Comparison of ENCODE assay signal across 8 cellular contexts in genomic region chr3:33884204-33884561, GRCh38.
A peak's percentile ranks its signal among the peaks of the same experiment; 100 is the strongest.
DNase-seq lines count a peak whose midpoint lies in the region; ATAC-seq, FAIRE-seq and TF ChIP-seq lines count a peak whose summit lies in the region.

No MANE protein-coding gene starts in this region.

- peak; percentile 11 to 45 for DNase-seq in NCI-H526 (lab: John Stamatoyannopoulos, UW)
- no peak for DNase-seq in NCI-H526 treated with DMSO at 0.1 percent for 48 hours (lab: John Stamatoyannopoulos, UW)
- DNase-seq in NCI-H146 treated with DMSO at 0.1 percent for 48 hours (lab: John Stamatoyannopoulos, UW; ENCODE audit: unreplicated experiment) = peak; percentile 1
- peak; percentile 59 for DNase-seq in fibroblast of mammary gland (ENCODE audit: low read depth)
- DNase-seq in RKO (ENCODE audit: low spot score) = no peak
- no peak for DNase-seq in GM12891 (ENCODE audit: insufficient read length, low spot score)

- no peaks in the 10 kb centered on the region for H3K36me3 ChIP-seq in skeletal muscle satellite cell (ENCODE audit: insufficient read depth, low read length)

- H3K4me1 ChIP-seq in skeletal muscle satellite cell (ENCODE audit: control insufficient read depth, insufficient read depth, low read length) = peaks cover 9% of the 10 kb centered on the region

- no peak for ATAC-seq in GM19397 (IDR thresholded peaks at IDR 0.05; ENCODE audit: unreplicated experiment)

- H3K9me3 ChIP-seq in skeletal muscle satellite cell (replicated peaks; ENCODE audit: low read length) = no peaks in the 10 kb centered on the region

- H3K4me3 ChIP-seq in fibroblast of mammary gland (ENCODE audit: control insufficient read depth, low read depth, low read length) (no peak overlapping the region), skeletal muscle satellite cell (ENCODE audit: low read length) (peak overlapping the region; percentile 51)

- peak; percentile 58 for TF ChIP-seq CTCF in fibroblast of mammary gland (conservative IDR thresholded peaks at IDR 0.05; ENCODE audit: control insufficient read depth, insufficient read depth, low read depth, low read length)

- H3K27me3 ChIP-seq in skeletal muscle satellite cell (ENCODE audit: control insufficient read depth, insufficient read depth, low read length) = peaks cover 6% of the 10 kb centered on the region

- no peak for FAIRE-seq in GM12891 (lab: Jason Lieb, UNC)

- no peak for TF ChIP-seq POLR2A in GM12891 (IDR thresholded peaks at IDR 0.05; ENCODE audit: low read depth, low read length)

- peak overlapping the region; percentile 26 for H3K9ac ChIP-seq in skeletal muscle satellite cell (ENCODE audit: low read depth, low read length)

- H3K4me2 ChIP-seq in skeletal muscle satellite cell (ENCODE audit: low read length) = peak overlapping the region; percentile 74

TF ChIP-seq in GM12891, 5 proteins besides CTCF, POLR2A, EP300 and RAD21:
- no peak for TF ChIP-seq SPI1 (IDR thresholded peaks at IDR 0.05; ENCODE audit: low read depth, low read length)
- TF ChIP-seq PAX5 (IDR thresholded peaks at IDR 0.05; ENCODE audit: insufficient read depth, low read length, severe bottlenecking) = no peak
- no peak for TF ChIP-seq POU2F2 (IDR thresholded peaks at IDR 0.05; ENCODE audit: low read depth, low read length)
- no peak for TF ChIP-seq TAF1 (IDR thresholded peaks at IDR 0.05; ENCODE audit: low read depth, low read length)
- TF ChIP-seq POLR2AphosphoS5 (IDR thresholded peaks at IDR 0.05; ENCODE audit: low read depth, low read length) = no peak
TF ChIP-seq in GM12891: peak in this region for 0.

Comparison
In these comparisons a context has a peak if more than half of its experiments do, and no peak if none do; other contexts are left out.
1. DNase-seq: peak in NCI-H526 (2 of 2), NCI-H146 treated with DMSO at 0.1 percent for 48 hours (single experiment) and fibroblast of mammary gland (single experiment); none in NCI-H526 treated with DMSO at 0.1 percent for 48 hours (single experiment), RKO (single experiment) and GM12891 (single experiment).